Comparison of ENCODE assay signal across 26 cellular contexts in genomic region chr21:31961027-31961426, GRCh38.
"Had no signal": no experiment of that assay in that cellular context is flagged by ENCODE, and none has a peak within 500 bp of the region (broad histone marks: within the 10 kb centered on the region; RNA-seq: fewer than 3 reads in every experiment).

No MANE protein-coding gene starts in this region.

- H3K36me3 ChIP-seq: esophagus squamous epithelium, gastrocnemius medialis, heart right ventricle, left lung, lower lobe of right lung had no signal

- DNase-seq: dermis blood vessel endothelial cell; dorsolateral prefrontal cortex; effector CD4-positive, alpha-beta T cell; effector memory CD4-positive, alpha-beta T cell; erythroblast; esophagus squamous epithelium; foreskin fibroblast; foreskin melanocyte; gastrocnemius medialis; glutamatergic neuron; head of caudate nucleus; heart right ventricle; hippocampal formation; left cardiac atrium; left lung; left ventricle myocardium superior; lower lobe of right lung; mesenchymal stem cell; mucosa of descending colon; naive B cell had no signal

- FAIRE-seq: colon, islet of Langerhans, keratinocyte had no signal

- H3K4me3 ChIP-seq: coronary artery, dorsolateral prefrontal cortex, esophagus squamous epithelium, gastrocnemius medialis, heart right ventricle, left lung, lower lobe of right lung, mucosa of descending colon had no signal

- H3K9me3 ChIP-seq: esophagus squamous epithelium, gastrocnemius medialis, left lung, lower lobe of right lung, mucosa of descending colon had no signal

- H3K27ac ChIP-seq: coronary artery, dorsolateral prefrontal cortex, epithelial cell of prostate, esophagus squamous epithelium, gastrocnemius medialis, heart right ventricle, left lung, lower lobe of right lung had no signal

- H3K27me3 ChIP-seq: dorsolateral prefrontal cortex, gastrocnemius medialis, heart right ventricle, left lung had no signal

- H3K4me1 ChIP-seq: esophagus squamous epithelium, gastrocnemius medialis, heart right ventricle, left lung, lower lobe of right lung had no signal

- ATAC-seq: esophagus mucosa, gastrocnemius medialis, heart right ventricle, left cardiac atrium, left lung, left ventricle myocardium superior, lower lobe of right lung, mucosa of descending colon had no signal
